ENCODE assay signal across 21 cellular contexts in genomic region chr11:60098508-60098907, GRCh38. TPM values are rescaled to one million over a fixed set of nuclear protein-coding genes. Genes with fewer than 3 reads are reported as not detected.
DNase-seq lines count a peak whose midpoint lies in the region; ATAC-seq and TF ChIP-seq lines count a peak whose summit lies in the region.
"Had no signal": no experiment of that assay in that cellular context is flagged by ENCODE, and none has a peak within 500 bp of the region (broad histone marks: within the 10 kb centered on the region; RNA-seq: fewer than 3 reads in every experiment).

No MANE protein-coding gene starts in this region.

- TF ChIP-seq CTCF in endothelial cell (IDR thresholded peaks at IDR 0.05; ENCODE audit: unreplicated experiment), result no peak
- no peak for TF ChIP-seq CTCF in endodermal cell (conservative IDR thresholded peaks at IDR 0.05)
- no peak for TF ChIP-seq CTCF in transverse colon (IDR thresholded peaks at IDR 0.05)

- H3K4me3 ChIP-seq in endodermal cell (ENCODE audit: low read length), result no peak overlapping the region
- no peak overlapping the region for H3K4me3 ChIP-seq in transverse colon
- H3K4me3 ChIP-seq: K562 had no signal

- peak overlapping the region; percentile 62 for H3K27ac Mint-ChIP-seq in endothelial cell (ENCODE audit: unreplicated experiment)
- no peak overlapping the region for H3K27ac Mint-ChIP-seq in endodermal cell
- H3K27ac Mint-ChIP-seq: activated T-helper 17 cell treated with anti-CD3 and anti-CD28 coated beads, Interleukin-2, amount 50 U/mL, for 72 hours; type B pancreatic cell had no signal

- in situ Hi-C loops in ACHN (cut with HindIII; ENCODE audit: low pct_ligation_motif_present, low pct_unique_long_range_greater_than_20kb, low sequenced_read_pairs), result no loop called here
- in situ Hi-C loops in transverse colon (cut with MboI; ENCODE audit: low pct_ligation_motif_present in 1 of 4, low pct_unique_long_range_greater_than_20kb in 1 of 4, low sequenced_read_pairs in 3 of 4), result no loop called here

- no peaks in the 10 kb centered on the region for H3K9me3 Mint-ChIP-seq in endothelial cell (ENCODE audit: unreplicated experiment)
- H3K9me3 Mint-ChIP-seq in endodermal cell, result no peaks in the 10 kb centered on the region
- H3K9me3 Mint-ChIP-seq: activated T-helper 17 cell treated with anti-CD3 and anti-CD28 coated beads, Interleukin-2, amount 50 U/mL, for 72 hours; type B pancreatic cell had no signal

- intact Hi-C loops in transverse colon (cut with DNase I; ENCODE audit: low total_unique reads), result no loop called here

- H3K36me3 Mint-ChIP-seq in endothelial cell (ENCODE audit: low read depth, unreplicated experiment), result no peaks in the 10 kb centered on the region
- H3K36me3 Mint-ChIP-seq in endodermal cell (ENCODE audit: low read depth), result no peaks in the 10 kb centered on the region
- H3K36me3 Mint-ChIP-seq: type B pancreatic cell had no signal

- no peak for TF ChIP-seq EP300 in transverse colon (IDR thresholded peaks at IDR 0.05; ENCODE audit: low read depth)

- no peak overlapping the region for H3K27ac ChIP-seq in endodermal cell (ENCODE audit: low read depth, low read length)
- no peak overlapping the region for H3K27ac ChIP-seq in transverse colon
- H3K27ac ChIP-seq: C4-2B had no signal

- H3K36me3 ChIP-seq in endodermal cell (ENCODE audit: control insufficient read depth, insufficient read depth, low read length), result no peaks in the 10 kb centered on the region
- H3K36me3 ChIP-seq in transverse colon, result no peaks in the 10 kb centered on the region

- H3K4me3 Mint-ChIP-seq in endothelial cell (ENCODE audit: unreplicated experiment) (no peak overlapping the region), endodermal cell (no peak overlapping the region)
- H3K4me3 Mint-ChIP-seq: activated T-helper 17 cell treated with anti-CD3 and anti-CD28 coated beads, Interleukin-2, amount 50 U/mL, for 72 hours; type B pancreatic cell had no signal

- H3K4me1 ChIP-seq in endodermal cell (ENCODE audit: control insufficient read depth, insufficient read depth, low read length) (no peaks in the 10 kb centered on the region), transverse colon (peaks cover 0 to 8% (median 2%) of the 10 kb centered on the region in 4 donors)

- DNase-seq in ACHN (peak; percentile 54), endothelial cell (ENCODE audit: low spot score) (no peak), endodermal cell (no peak), anterior cingulate cortex (lab: John Stamatoyannopoulos, UW) (no peak), transverse colon (no peak)
- DNase-seq: activated CD4-positive, CD25-positive, alpha-beta regulatory T cell; DMS79 treated with DMSO at 0.1 percent for 48 hours; kidney; NCI-H2029; SHP77; stimulated activated naive CD4-positive, alpha-beta T cell treated with Interleukin-2 at 50 U/mL for 16 hours; T-helper 1 cell had no signal

- peaks cover 27% of the 10 kb centered on the region for H3K4me1 Mint-ChIP-seq in endothelial cell (ENCODE audit: unreplicated experiment)
- H3K4me1 Mint-ChIP-seq in endodermal cell, result peaks cover 5% of the 10 kb centered on the region
- H3K4me1 Mint-ChIP-seq: activated T-helper 17 cell treated with anti-CD3 and anti-CD28 coated beads, Interleukin-2, amount 50 U/mL, for 72 hours had no signal

- ATAC-seq in GM19043 (IDR thresholded peaks at IDR 0.05; ENCODE audit: low read depth, unreplicated experiment) (peak; percentile 99), HG03135 (IDR thresholded peaks at IDR 0.05; ENCODE audit: unreplicated experiment) (peak; percentile 73), esophagus mucosa (no peak)
- ATAC-seq: activated T-helper 17 cell treated with anti-CD3 and anti-CD28 coated beads, Interleukin-2, amount 50 U/mL, for 72 hours; K562 had no signal

- H3K27me3 Mint-ChIP-seq in endothelial cell (ENCODE audit: unreplicated experiment), result no peaks in the 10 kb centered on the region
- H3K27me3 Mint-ChIP-seq in endodermal cell (ENCODE audit: insufficient read depth), result no peaks in the 10 kb centered on the region
- H3K27me3 Mint-ChIP-seq: type B pancreatic cell had no signal

- no peak overlapping the region for H3K9ac ChIP-seq in endodermal cell (ENCODE audit: extremely low read depth, low read length, poor library complexity, severe bottlenecking)

- no peaks in the 10 kb centered on the region for H3K9me3 ChIP-seq in endodermal cell (ENCODE audit: control insufficient read depth, low read length)
- no peaks in the 10 kb centered on the region for H3K9me3 ChIP-seq in transverse colon

- no peak for TF ChIP-seq POLR2A in transverse colon (IDR thresholded peaks at IDR 0.05)

- no peaks in the 10 kb centered on the region for H3K27me3 ChIP-seq in endodermal cell (ENCODE audit: control insufficient read depth, insufficient read depth, low read length, poor library complexity, severe bottlenecking)
- no peaks in the 10 kb centered on the region for H3K27me3 ChIP-seq in transverse colon

RNA-seq across cellular contexts. Expression of gene MS4A2, which starts 10.0 kb away (rescaled TPM):
- total RNA-seq in endothelial cell (ENCODE audit: unreplicated experiment) (0.10 TPM), endodermal cell (not detected), transverse colon (1 to 10 TPM in 1 of 4 donors, under 1 TPM in 1, not detected in 2; 0.14 to 2.2 TPM), esophagus mucosa (0.32 TPM)
- not detected for polyA plus RNA-seq in endodermal cell (2013, experiment 1 of 2)
- polyA plus RNA-seq in endodermal cell (2013, experiment 2 of 2), result not detected
- total RNA-seq: activated T-helper 17 cell treated with anti-CD3 and anti-CD28 coated beads, Interleukin-2, amount 50 U/mL, for 72 hours; H4; NCI-H460 had no signal

RNA-seq across cellular contexts. Expression of gene MS4A3, which starts 42.0 kb away (rescaled TPM):
- total RNA-seq in endothelial cell (ENCODE audit: unreplicated experiment), result 1.4 TPM
- total RNA-seq in endodermal cell, result not detected
- polyA plus RNA-seq in endodermal cell (2013, experiment 1 of 2), result not detected
- not detected for polyA plus RNA-seq in endodermal cell (2013, experiment 2 of 2)
- not detected for total RNA-seq in transverse colon
- total RNA-seq in esophagus mucosa, result not detected
- total RNA-seq: activated T-helper 17 cell treated with anti-CD3 and anti-CD28 coated beads, Interleukin-2, amount 50 U/mL, for 72 hours; H4; kidney; NCI-H460 had no signal

RNA-seq across cellular contexts. Expression of gene OOSP2, which starts 58.3 kb away (rescaled TPM):
- not detected for total RNA-seq in endothelial cell (ENCODE audit: unreplicated experiment)
- total RNA-seq in endodermal cell, result not detected
- 0.14 TPM for polyA plus RNA-seq in endodermal cell (2013, experiment 1 of 2)
- not detected for polyA plus RNA-seq in endodermal cell (2013, experiment 2 of 2)
- total RNA-seq in transverse colon, result not detected
- total RNA-seq in esophagus mucosa, result not detected
- total RNA-seq: activated T-helper 17 cell treated with anti-CD3 and anti-CD28 coated beads, Interleukin-2, amount 50 U/mL, for 72 hours; H4; kidney; NCI-H460 had no signal
